In the genomic region with DNA sequence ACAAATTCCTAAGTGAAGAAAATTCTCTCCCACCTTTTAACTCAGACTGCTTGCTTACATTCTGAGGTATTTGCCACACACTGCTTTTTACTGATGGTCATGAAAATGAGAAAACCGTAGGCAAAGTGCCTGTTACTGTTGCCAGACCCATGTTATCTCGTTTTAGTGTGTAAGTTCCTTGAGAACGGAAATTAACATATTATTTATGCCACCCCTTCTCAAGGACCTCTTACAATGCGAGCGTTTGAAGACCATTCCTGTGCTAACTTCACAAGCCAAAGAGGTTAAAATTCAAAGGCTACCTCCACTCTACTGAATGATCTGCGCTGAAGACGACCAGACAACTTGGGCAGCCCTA, we compare ENCODE assay signal across 8 cellular contexts. TPM values are rescaled to one million over a fixed set of nuclear protein-coding genes. Genes with fewer than 3 reads are reported as not detected.
DNase-seq lines count a peak whose midpoint lies in the region; ATAC-seq and TF ChIP-seq lines count a peak whose summit lies in the region.

No MANE protein-coding gene starts in this region.

- TF ChIP-seq EP300 in transverse colon (IDR thresholded peaks at IDR 0.05; ENCODE audit: low read depth) = no peak

- H3K27me3 Mint-ChIP-seq in activated T-cell treated with anti-CD3 and anti-CD28 coated beads, Interleukin-2, amount 50 U/mL, for 4 hours (ENCODE audit: low read depth) = no peaks in the 10 kb centered on the region

- H3K36me3 Mint-ChIP-seq in activated T-cell treated with anti-CD3 and anti-CD28 coated beads, Interleukin-2, amount 50 U/mL, for 4 hours (ENCODE audit: insufficient read depth) = peaks cover 4% of the 10 kb centered on the region

- H3K4me1 ChIP-seq in adrenal gland (replicated peaks in 1 of 2) (peaks cover 18 to 27% of the 10 kb centered on the region in 2 donors), transverse colon (peaks cover 12 to 42% (median 24%) of the 10 kb centered on the region in 4 donors)

- no peak for DNase-seq in activated T-cell treated with anti-CD3 and anti-CD28 coated beads, Interleukin-2, amount 50 U/mL, for 4 hours
- DNase-seq in activated T-cell treated with anti-CD3 and anti-CD28 coated beads, Interleukin-2, amount 50 U/mL, for 48 hours = no peak
- no peak for DNase-seq in adrenal gland
- no peak for DNase-seq in lower leg skin (ENCODE audit: low spot score in 2 of 2)
- no peak for DNase-seq in transverse colon
- DNase-seq in stimulated activated CD4-positive, alpha-beta T cell treated with anti-CD3 and anti-CD28 coated beads, Interleukin-2, amount 100 ng/mL, for 48 hours = no peak
- no peak for DNase-seq in NCI-H2029 treated with DMSO at 0.1 percent for 48 hours (lab: John Stamatoyannopoulos, UW)
- DNase-seq in GDM1 (lab: John Stamatoyannopoulos, UW) = no peak

- no peak for TF ChIP-seq CTCF in adrenal gland (IDR thresholded peaks at IDR 0.05)
- TF ChIP-seq CTCF in lower leg skin (IDR thresholded peaks at IDR 0.05) = no peak
- TF ChIP-seq CTCF in transverse colon (IDR thresholded peaks at IDR 0.05) = no peak

- 0 to 1% (median 0%) methylated on average over 7 of the region's 7 CpGs for whole genome bisulfite sequencing in adrenal gland, 4 donors
- 0 to 1% methylated on average over 7 of the region's 7 CpGs for WGBS in lower leg skin, 2 donors
- 0% methylated on average over 7 of the region's 7 CpGs; no CpG with 5 or more reads in 1 of the 2 donors for WGBS in transverse colon (ENCODE audit: low coverage in 1 of 2), 2 donors

- H3K36me3 ChIP-seq in adrenal gland (replicated peaks in 1 of 2) (peaks cover 0 to 3% of the 10 kb centered on the region in 2 donors), transverse colon (no peaks in the 10 kb centered on the region)

- intact Hi-C loops in adrenal gland (cut with DNase I) (loop anchor here in 1 of 2 donors (5.0 kb wide), 1 partner anchor 212 kb away; no protein-coding TSS in a partner anchor), lower leg skin (cut with DNase I; ENCODE audit: low total_unique reads) (no loop called here), transverse colon (cut with DNase I; ENCODE audit: low total_unique reads) (no loop called here)

- TF ChIP-seq POLR2A in adrenal gland (IDR thresholded peaks at IDR 0.05) (no peak), lower leg skin (IDR thresholded peaks at IDR 0.05) (no peak), transverse colon (IDR thresholded peaks at IDR 0.05) (no peak)

- H3K4me3 Mint-ChIP-seq in activated T-cell treated with anti-CD3 and anti-CD28 coated beads, Interleukin-2, amount 50 U/mL, for 4 hours = peak overlapping the region; percentile 96

- in situ Hi-C loops in transverse colon (cut with MboI; ENCODE audit: low pct_ligation_motif_present in 1 of 4, low pct_unique_long_range_greater_than_20kb in 1 of 4, low sequenced_read_pairs in 3 of 4) = loop anchor here in 2 of 4 donors (10.0 to 25.0 kb wide), 2 partner anchors 215 to 517 kb away; partner anchors contain the start of gene FBXO28 (in 1 of the 2)

- H3K9me3 ChIP-seq in adrenal gland (replicated peaks in 1 of 3) (no peaks in the 10 kb centered on the region), transverse colon (no peaks in the 10 kb centered on the region)

- H3K9me3 Mint-ChIP-seq in activated T-cell treated with anti-CD3 and anti-CD28 coated beads, Interleukin-2, amount 50 U/mL, for 4 hours = no peaks in the 10 kb centered on the region

- H3K4me1 Mint-ChIP-seq in activated T-cell treated with anti-CD3 and anti-CD28 coated beads, Interleukin-2, amount 50 U/mL, for 4 hours (ENCODE audit: low read depth) = peaks cover 42% of the 10 kb centered on the region

- ATAC-seq in activated T-cell treated with anti-CD3 and anti-CD28 coated beads, Interleukin-2, amount 50 U/mL, for 4 hours = no peak

- H3K27me3 ChIP-seq in adrenal gland (no peaks in the 10 kb centered on the region), transverse colon (no peaks in the 10 kb centered on the region)

- peak overlapping the region; percentile 84 to 94 (median 89) for H3K27ac ChIP-seq in adrenal gland
- H3K27ac ChIP-seq in transverse colon = peak overlapping the region; percentile 87 to 92 (median 91)

- H3K4me3 ChIP-seq in adrenal gland (peak overlapping the region; percentile 62 to 86 (median 68)), lower leg skin (ENCODE audit: low read depth, poor library complexity, severe bottlenecking) (peak overlapping the region; percentile 84), transverse colon (peak overlapping the region; percentile 63 to 85 (median 73))

RNA-seq across cellular contexts. Expression of gene NVL, which starts 0.5 kb away (rescaled TPM):
- total RNA-seq in activated T-cell treated with anti-CD3 and anti-CD28 coated beads, Interleukin-2, amount 50 U/mL, for 4 hours = 10 to 100 TPM; 40.0 to 42.7 (median 41.8) TPM
- 10 to 100 TPM; 12.0 to 23.2 (median 19.0) TPM for total RNA-seq in adrenal gland
- 10 to 100 TPM; 38.5 to 77.0 (median 44.8) TPM for polyA plus RNA-seq in adrenal gland
- total RNA-seq in lower leg skin = 10 to 100 TPM; 24.4 to 43.1 (median 32.1) TPM
- 10 to 100 TPM; 35.9 to 52.3 (median 40.5) TPM for total RNA-seq in transverse colon

RNA-seq across cellular contexts. Expression of gene CNIH4, which starts 27.2 kb away (rescaled TPM):
- 10 to 100 TPM; 31.2 to 38.6 (median 37.6) TPM for total RNA-seq in activated T-cell treated with anti-CD3 and anti-CD28 coated beads, Interleukin-2, amount 50 U/mL, for 4 hours
- total RNA-seq in adrenal gland (10 to 100 TPM; 10.0 to 52.7 (median 39.3) TPM), lower leg skin (10 to 100 TPM; 24.0 to 44.8 (median 37.0) TPM), transverse colon (10 to 100 TPM; 33.0 to 48.7 (median 42.0) TPM)
- 10 to 100 TPM; 47.0 to 73.0 (median 58.0) TPM for polyA plus RNA-seq in adrenal gland
